ENCODE assay signal across 24 cellular contexts in genomic region chr2:232563580-232563979, GRCh38. TPM values are rescaled to one million over a fixed set of nuclear protein-coding genes. Genes with fewer than 3 reads are reported as not detected.
DNase-seq lines count a peak whose midpoint lies in the region; ATAC-seq and TF ChIP-seq lines count a peak whose summit lies in the region.
"Had no signal": no experiment of that assay in that cellular context is flagged by ENCODE, and none has a peak within 500 bp of the region (broad histone marks: within the 10 kb centered on the region; RNA-seq: fewer than 3 reads in every experiment).

No MANE protein-coding gene starts in this region.

- H3K36me3 Mint-ChIP-seq in activated naive CD4-positive, alpha-beta T cell treated with anti-CD3 and anti-CD28 coated beads, Interleukin-2, amount 50 U/mL, for 72 hours = peaks cover 0 to 17% of the 10 kb centered on the region in 2 donors
- peaks cover 86% of the 10 kb centered on the region for H3K36me3 Mint-ChIP-seq in activated B cell treated with CpG ODN at 0.5 μM for 24 hours (ENCODE audit: low read depth)
- H3K36me3 Mint-ChIP-seq in stimulated activated effector memory CD8-positive, alpha-beta T cell treated with anti-CD3 and anti-CD28 coated beads, Interleukin-12 subunit alpha, Interleukin-12 subunit beta, amount 100 ng/mL, for 72 hours = peaks cover 99% of the 10 kb centered on the region

- H3K4me1 Mint-ChIP-seq in activated B cell treated with CpG ODN at 0.5 μM for 24 hours = peaks cover 18% of the 10 kb centered on the region
- H3K4me1 Mint-ChIP-seq in stimulated activated effector memory CD8-positive, alpha-beta T cell treated with anti-CD3 and anti-CD28 coated beads, Interleukin-12 subunit alpha, Interleukin-12 subunit beta, amount 100 ng/mL, for 72 hours = no peaks in the 10 kb centered on the region
- H3K4me1 Mint-ChIP-seq: neural progenitor cell had no signal

- no peaks in the 10 kb centered on the region for H3K27me3 Mint-ChIP-seq in activated B cell treated with CpG ODN at 0.5 μM for 24 hours
- H3K27me3 Mint-ChIP-seq: activated T-helper 17 cell treated with anti-CD3 and anti-CD28 coated beads, Interleukin-2, amount 50 U/mL, for 72 hours; progenitor cell of endocrine pancreas had no signal

- H3K9me3 Mint-ChIP-seq in activated naive CD4-positive, alpha-beta T cell treated with anti-CD3 and anti-CD28 coated beads, Interleukin-2, amount 50 U/mL, for 72 hours = no peaks in the 10 kb centered on the region
- H3K9me3 Mint-ChIP-seq in activated B cell treated with CpG ODN at 0.5 μM for 24 hours = no peaks in the 10 kb centered on the region
- H3K9me3 Mint-ChIP-seq in stimulated activated effector memory CD8-positive, alpha-beta T cell treated with anti-CD3 and anti-CD28 coated beads, Interleukin-12 subunit alpha, Interleukin-12 subunit beta, amount 100 ng/mL, for 72 hours = no peaks in the 10 kb centered on the region
- H3K9me3 Mint-ChIP-seq: activated T-helper 17 cell treated with anti-CD3 and anti-CD28 coated beads, Interleukin-2, amount 50 U/mL, for 72 hours; neural progenitor cell had no signal

- H3K4me3 ChIP-seq in fibroblast of mammary gland (ENCODE audit: control insufficient read depth, low read depth, low read length) = no peak overlapping the region
- H3K4me3 ChIP-seq: adrenal gland, mucosa of descending colon, neural progenitor cell, skin epidermis had no signal

- CTCF ChIA-PET in activated B cell treated with CpG ODN at 0.5 μM for 24 hours (lab: Charles Lee) = interaction anchor here (0.9 kb wide), 1 partner anchor 10 kb away, joined by 4 read pairs; no protein-coding TSS in a partner anchor

- no peak for TF ChIP-seq CTCF in activated B cell treated with CpG ODN at 0.5 μM for 24 hours (IDR thresholded peaks at IDR 0.05)
- TF ChIP-seq CTCF in fibroblast of mammary gland (conservative IDR thresholded peaks at IDR 0.05; ENCODE audit: control insufficient read depth, insufficient read depth, low read depth, low read length) = no peak

- POLR2A ChIA-PET in activated B cell treated with CpG ODN at 0.5 μM for 24 hours (lab: Charles Lee) = interaction anchor here (1.8 kb wide), 1 partner anchor 13 kb away, joined by 11 read pairs; the partner anchor contains the start of genes EIF4E2 and TIGD1

- peak; percentile 31 to 51 for ATAC-seq in activated naive CD4-positive, alpha-beta T cell treated with anti-CD3 and anti-CD28 coated beads, Interleukin-2, amount 50 U/mL, for 72 hours
- no peak for ATAC-seq in activated B cell treated with CpG ODN at 0.5 μM for 24 hours (ENCODE audit: low read depth)
- ATAC-seq in stimulated activated effector memory CD8-positive, alpha-beta T cell treated with anti-CD3 and anti-CD28 coated beads, Interleukin-12 subunit alpha, Interleukin-12 subunit beta, amount 100 ng/mL, for 72 hours = peak; percentile 55
- ATAC-seq: activated T-helper 17 cell treated with anti-CD3 and anti-CD28 coated beads, Interleukin-2, amount 50 U/mL, for 72 hours; esophagus mucosa; left lobe of liver; SK-N-SH treated with all-trans-retinoic acid at 6 μM for 48 hours had no signal

- H3K27ac Mint-ChIP-seq in activated naive CD4-positive, alpha-beta T cell treated with anti-CD3 and anti-CD28 coated beads, Interleukin-2, amount 50 U/mL, for 72 hours = no peak overlapping the region
- H3K27ac Mint-ChIP-seq in activated B cell treated with CpG ODN at 0.5 μM for 24 hours = peak overlapping the region; percentile 12
- H3K27ac Mint-ChIP-seq in stimulated activated effector memory CD8-positive, alpha-beta T cell treated with anti-CD3 and anti-CD28 coated beads, Interleukin-12 subunit alpha, Interleukin-12 subunit beta, amount 100 ng/mL, for 72 hours = no peak overlapping the region
- H3K27ac Mint-ChIP-seq: activated T-helper 17 cell treated with anti-CD3 and anti-CD28 coated beads, Interleukin-2, amount 50 U/mL, for 72 hours; neural progenitor cell had no signal

- no peak overlapping the region for H3K4me3 Mint-ChIP-seq in activated B cell treated with CpG ODN at 0.5 μM for 24 hours
- no peak overlapping the region for H3K4me3 Mint-ChIP-seq in stimulated activated effector memory CD8-positive, alpha-beta T cell treated with anti-CD3 and anti-CD28 coated beads, Interleukin-12 subunit alpha, Interleukin-12 subunit beta, amount 100 ng/mL, for 72 hours
- H3K4me3 Mint-ChIP-seq: activated T-helper 17 cell treated with anti-CD3 and anti-CD28 coated beads, Interleukin-2, amount 50 U/mL, for 72 hours; neural progenitor cell had no signal

- in situ Hi-C loops in ACHN (cut with HindIII; ENCODE audit: low pct_ligation_motif_present, low pct_unique_long_range_greater_than_20kb, low sequenced_read_pairs) = no loop called here

- intact Hi-C loops in activated B cell treated with CpG ODN at 0.5 μM for 24 hours (cut with micrococcal nuclease) = loop anchor here (5.0 kb wide), 1 partner anchor 601 kb away; the partner anchor contains the start of gene DIS3L2

- no peak for DNase-seq in activated naive CD4-positive, alpha-beta T cell treated with anti-CD3 and anti-CD28 coated beads, Interleukin-2, amount 50 U/mL, for 72 hours (ENCODE audit: low spot score in 2 of 2)
- no peak for DNase-seq in activated naive CD4-positive, alpha-beta T cell treated with anti-CD3 and anti-CD28 coated beads, Interleukin-2, amount 50 U/mL, for 16 hours
- no peak for DNase-seq in activated B cell treated with CpG ODN at 0.5 μM for 24 hours
- peak; percentile 10 for DNase-seq in fibroblast of mammary gland (ENCODE audit: low read depth)
- no peak for DNase-seq in stimulated activated effector memory CD8-positive, alpha-beta T cell treated with anti-CD3 and anti-CD28 coated beads, Interleukin-12 subunit alpha, Interleukin-12 subunit beta, amount 100 ng/mL, for 72 hours (ENCODE audit: low spot score in 2 of 2)
- no peak for DNase-seq in ACHN
- no peak for DNase-seq in AG08395 (ENCODE audit: low spot score)
- DNase-seq in NK-92 treated with Interleukin-12 subunit alpha and Interleukin-12 subunit beta, amount 100 ng/mL, for 24 hours (lab: John Stamatoyannopoulos, UW) = no peak
- DNase-seq: activated CD4-positive, alpha-beta T cell treated with anti-CD3 and anti-CD28 coated beads for 1 hour; adrenal gland; caudate nucleus; mucosa of descending colon; NCI-H1417; NCI-H510A treated with DMSO at 0.1 percent for 48 hours; T1000 had no signal

RNA-seq across cellular contexts. Expression of gene EIF4E2, which starts 13.1 kb away (rescaled TPM):
- total RNA-seq in activated naive CD4-positive, alpha-beta T cell treated with anti-CD3 and anti-CD28 coated beads, Interleukin-2, amount 50 U/mL, for 72 hours = 10 to 100 TPM; 54.0 to 62.0 TPM
- total RNA-seq in activated B cell treated with CpG ODN at 0.5 μM for 24 hours = 63.2 and 67.2 TPM in 2 replicates

RNA-seq across cellular contexts. Expression of gene TIGD1, which starts 13.2 kb away (rescaled TPM):
- 1 to 10 TPM; 6.8 to 7.3 TPM for total RNA-seq in activated naive CD4-positive, alpha-beta T cell treated with anti-CD3 and anti-CD28 coated beads, Interleukin-2, amount 50 U/mL, for 72 hours
- 8.1 and 8.8 TPM in 2 replicates for total RNA-seq in activated B cell treated with CpG ODN at 0.5 μM for 24 hours

RNA-seq across cellular contexts. Expression of gene CHRNG, which starts 24.1 kb away (rescaled TPM):
- not detected for total RNA-seq in activated naive CD4-positive, alpha-beta T cell treated with anti-CD3 and anti-CD28 coated beads, Interleukin-2, amount 50 U/mL, for 72 hours
- total RNA-seq in activated B cell treated with CpG ODN at 0.5 μM for 24 hours = not detected in 2 replicates
- total RNA-seq: activated CD8-positive, alpha-beta memory T cell treated with anti-CD3 and anti-CD28 coated beads for 36 hours; activated T-helper 17 cell treated with anti-CD3 and anti-CD28 coated beads, Interleukin-2, amount 50 U/mL, for 72 hours; adrenal gland; esophagus mucosa; left lobe of liver; mucosa of descending colon; progenitor cell of endocrine pancreas; ureter had no signal

RNA-seq across cellular contexts. Expression of gene CHRND, which starts 37.6 kb away (rescaled TPM):
- total RNA-seq in activated naive CD4-positive, alpha-beta T cell treated with anti-CD3 and anti-CD28 coated beads, Interleukin-2, amount 50 U/mL, for 72 hours = not detected
- not detected in 2 replicates for total RNA-seq in activated B cell treated with CpG ODN at 0.5 μM for 24 hours
- total RNA-seq: activated CD8-positive, alpha-beta memory T cell treated with anti-CD3 and anti-CD28 coated beads for 36 hours; activated T-helper 17 cell treated with anti-CD3 and anti-CD28 coated beads, Interleukin-2, amount 50 U/mL, for 72 hours; esophagus mucosa; left lobe of liver; mucosa of descending colon; ureter had no signal

RNA-seq across cellular contexts. Expression of gene PRSS56, which starts 43.4 kb away (rescaled TPM):
- not detected for total RNA-seq in activated naive CD4-positive, alpha-beta T cell treated with anti-CD3 and anti-CD28 coated beads, Interleukin-2, amount 50 U/mL, for 72 hours
- not detected in 2 replicates for total RNA-seq in activated B cell treated with CpG ODN at 0.5 μM for 24 hours
- total RNA-seq: activated CD8-positive, alpha-beta memory T cell treated with anti-CD3 and anti-CD28 coated beads for 36 hours; activated T-helper 17 cell treated with anti-CD3 and anti-CD28 coated beads, Interleukin-2, amount 50 U/mL, for 72 hours; esophagus mucosa; left lobe of liver; mucosa of descending colon; progenitor cell of endocrine pancreas; ureter had no signal
